28 cellular contexts compared by ENCODE assay signal in the genomic region with DNA sequence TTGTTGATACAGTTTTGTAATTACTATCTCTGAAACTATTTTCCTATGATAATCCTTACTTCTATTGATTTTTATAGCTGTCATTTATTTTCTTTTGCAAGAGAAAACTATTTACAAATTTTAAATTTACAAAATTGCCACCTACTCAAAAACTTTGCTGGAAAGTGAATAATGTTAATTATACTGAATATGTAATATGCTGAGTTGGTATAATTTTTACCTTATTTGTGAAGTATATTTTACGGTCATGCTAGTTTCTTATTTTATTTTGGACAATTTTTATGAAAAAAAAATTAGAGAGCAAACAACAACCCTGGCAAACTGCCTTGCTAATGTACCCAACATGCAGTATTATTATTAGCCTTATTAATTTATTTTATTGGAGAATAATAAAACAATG. TPM values are rescaled to one million over a fixed set of nuclear protein-coding genes. Genes with fewer than 3 reads are reported as not detected.
"Had no signal": no experiment of that assay in that cellular context is flagged by ENCODE, and none has a peak within 500 bp of the region (broad histone marks: within the 10 kb centered on the region; RNA-seq: fewer than 3 reads in every experiment).

No MANE protein-coding gene starts in this region.

- H3K9me3 Mint-ChIP-seq: nephron; stimulated activated naive B cell treated with anti-CD40 and anti-IgM and Interleukin-4, amounts not matched to agents 10 μg/mL and 1 μg/mL and 100 μg/mL, for 72 hours; stimulated activated naive CD8-positive, alpha-beta T cell treated with anti-CD3 and anti-CD28 coated beads, Interleukin-15, Interleukin-2, amounts not matched to agents 100 ng/mL and 50 ng/mL, for 24 hours had no signal

- H3K4me3 ChIP-seq: esophagus muscularis mucosa, lower lobe of right lung, ovary, psoas muscle, skin epidermis, spleen, thoracic aorta, tibial nerve, upper lobe of left lung had no signal

- H3K27me3 ChIP-seq: ovary, tibial nerve had no signal

- ATAC-seq: foreskin keratinocyte; left ventricle myocardium superior; lower lobe of right lung; psoas muscle; right cardiac atrium; stimulated activated naive B cell treated with anti-CD40 and anti-IgM and Interleukin-4, amounts not matched to agents 10 μg/mL and 1 μg/mL and 100 μg/mL, for 72 hours had no signal

- H3K4me1 ChIP-seq: foreskin keratinocyte had no signal

- H3K27ac ChIP-seq: epithelial cell of prostate, esophagus muscularis mucosa, foreskin keratinocyte, lower lobe of right lung, ovary, psoas muscle, skin epidermis, spleen, thoracic aorta, tibial nerve, upper lobe of left lung had no signal

- H3K4me3 Mint-ChIP-seq: immature natural killer cell; nephron; stimulated activated naive B cell treated with anti-CD40 and anti-IgM and Interleukin-4, amounts not matched to agents 10 μg/mL and 1 μg/mL and 100 μg/mL, for 72 hours; stimulated activated naive CD8-positive, alpha-beta T cell treated with anti-CD3 and anti-CD28 coated beads, Interleukin-15, Interleukin-2, amounts not matched to agents 100 ng/mL and 50 ng/mL, for 24 hours had no signal

- H3K9me3 ChIP-seq: esophagus muscularis mucosa, lower lobe of right lung, ovary, psoas muscle, spleen, thoracic aorta, tibial nerve, upper lobe of left lung had no signal

- DNase-seq: cerebellar nuclear complex; dorsolateral prefrontal cortex; effector CD4-positive, alpha-beta T cell; foreskin keratinocyte; hypothalamus; immature natural killer cell; left ventricle myocardium superior; lower lobe of right lung; occipital lobe; ovary; posterior cingulate gyrus; psoas muscle; right cardiac atrium; spleen; stimulated activated CD4-positive, alpha-beta T cell treated with anti-CD3 and anti-CD28 coated beads, Interleukin-4, amount 100 ng/mL, for 4 hours; stimulated activated naive B cell treated with anti-CD40 and anti-IgM and Interleukin-4, amounts not matched to agents 10 μg/mL and 1 μg/mL and 100 μg/mL, for 72 hours; upper lobe of left lung had no signal

- H3K36me3 Mint-ChIP-seq: immature natural killer cell; stimulated activated naive B cell treated with anti-CD40 and anti-IgM and Interleukin-4, amounts not matched to agents 10 μg/mL and 1 μg/mL and 100 μg/mL, for 72 hours had no signal

- H3K36me3 ChIP-seq: esophagus muscularis mucosa, lower lobe of right lung, ovary, spleen, thoracic aorta, tibial nerve, upper lobe of left lung had no signal

- FAIRE-seq: keratinocyte, urothelium cell line had no signal

- H3K27ac Mint-ChIP-seq: immature natural killer cell; nephron; stimulated activated naive B cell treated with anti-CD40 and anti-IgM and Interleukin-4, amounts not matched to agents 10 μg/mL and 1 μg/mL and 100 μg/mL, for 72 hours; stimulated activated naive CD8-positive, alpha-beta T cell treated with anti-CD3 and anti-CD28 coated beads, Interleukin-15, Interleukin-2, amounts not matched to agents 100 ng/mL and 50 ng/mL, for 24 hours had no signal

RNA-seq across cellular contexts. Expression of gene KCNH8, which starts 2.9 kb away (rescaled TPM):
- total RNA-seq: foreskin keratinocyte, mesenteric fat pad had no signal
- polyA plus RNA-seq: fibroblast of lung, foreskin keratinocyte, immature natural killer cell, keratinocyte, psoas muscle had no signal
